1 cellular context compared by ENCODE assay signal in genomic region chr2:168246072-168246482, GRCh38.
TF ChIP-seq lines count a peak whose summit lies in the region.

No MANE protein-coding gene starts in this region.

TF ChIP-seq in HEK293, 187 proteins besides CTCF, POLR2A, EP300 and RAD21 (continued from another document):
- TF ChIP-seq PRDM1 (tag by site-specific recombination; IDR thresholded peaks at IDR 0.05) (0 out of 2 replicates have a peak, but pooled peaks have one; percentile 17), ZNF292 (tag by site-specific recombination; IDR thresholded peaks at IDR 0.05; ENCODE audit: borderline replicate concordance, low read depth) (no peak), ZBTB17 (tag by site-specific recombination; IDR thresholded peaks at IDR 0.05) (peak; percentile 68)
